Comparison of ENCODE assay signal across 23 cellular contexts in the genomic region with DNA sequence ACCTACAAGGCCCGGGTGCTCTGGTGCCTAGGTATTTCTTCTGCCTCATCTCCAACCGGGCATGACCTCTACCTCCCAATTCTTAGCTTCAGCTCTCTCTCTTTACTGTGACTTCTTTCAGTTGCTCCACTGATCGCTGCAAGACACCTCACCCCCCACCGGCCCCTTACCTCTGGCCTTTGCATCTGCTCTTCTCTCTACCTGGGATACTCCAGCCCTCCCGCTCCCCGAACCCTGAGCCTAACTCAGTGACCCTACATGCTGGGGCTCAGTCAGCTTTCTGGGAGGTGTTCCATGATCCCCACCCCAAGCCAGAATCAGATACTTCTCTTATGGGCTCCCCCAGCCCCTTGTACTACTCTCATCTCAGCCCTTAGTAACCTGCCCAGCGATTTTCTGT.
"Had no signal": no experiment of that assay in that cellular context is flagged by ENCODE, and none has a peak within 500 bp of the region (broad histone marks: within the 10 kb centered on the region; RNA-seq: fewer than 3 reads in every experiment).

No MANE protein-coding gene starts in this region.

- H3K36me3 ChIP-seq: colonic mucosa, esophagus muscularis mucosa, esophagus squamous epithelium, gastrocnemius medialis, gastroesophageal sphincter, heart left ventricle had no signal

- H3K27me3 ChIP-seq: colonic mucosa, esophagus muscularis mucosa, esophagus squamous epithelium, foreskin keratinocyte, gastrocnemius medialis, gastroesophageal sphincter, heart left ventricle had no signal

- H3K4me3 ChIP-seq: colonic mucosa, coronary artery, dorsolateral prefrontal cortex, esophagus muscularis mucosa, esophagus squamous epithelium, gastrocnemius medialis, gastroesophageal sphincter, heart left ventricle had no signal

- H3K27ac ChIP-seq: colonic mucosa, epithelial cell of prostate, esophagus squamous epithelium, foreskin keratinocyte, gastroesophageal sphincter had no signal

- ATAC-seq: effector memory CD8-positive, alpha-beta T cell; esophagus mucosa; foreskin keratinocyte; gastrocnemius medialis; gastroesophageal sphincter; heart left ventricle had no signal

- H3K9me3 ChIP-seq: colonic mucosa, esophagus muscularis mucosa, esophagus squamous epithelium, gastrocnemius medialis, gastroesophageal sphincter, heart left ventricle had no signal

- H3K4me1 ChIP-seq: colonic mucosa, esophagus squamous epithelium, gastroesophageal sphincter had no signal

- DNase-seq: colonic mucosa; cortex of kidney; dermis blood vessel endothelial cell; dorsolateral prefrontal cortex; effector CD4-positive, alpha-beta T cell; effector CD8-positive, alpha-beta T cell; effector memory CD4-positive, alpha-beta T cell; effector memory CD8-positive, alpha-beta T cell; endodermal cell; erythroblast; esophagus squamous epithelium; foreskin fibroblast; foreskin keratinocyte; foreskin melanocyte; gastrocnemius medialis; glutamatergic neuron; head of caudate nucleus; heart left ventricle had no signal
